In genomic region chr1:247210386-247211117, GRCh38 we compare ENCODE assay signal across 8 cellular contexts. TPM values are rescaled to one million over a fixed set of nuclear protein-coding genes. Genes with fewer than 3 reads are reported as not detected.
DNase-seq lines count a peak whose midpoint lies in the region; ATAC-seq and TF ChIP-seq lines count a peak whose summit lies in the region.

No MANE protein-coding gene starts in this region.

- no peaks in the 10 kb centered on the region for H3K27me3 Mint-ChIP-seq in activated naive CD8-positive, alpha-beta T cell
- peaks cover 17% of the 10 kb centered on the region for H3K27me3 Mint-ChIP-seq in osteocyte (ENCODE audit: unreplicated experiment)

- H3K27ac Mint-ChIP-seq in activated naive CD8-positive, alpha-beta T cell = peak overlapping the region; percentile 92
- H3K27ac Mint-ChIP-seq in osteocyte (ENCODE audit: unreplicated experiment) = peak overlapping the region; percentile 90

- H3K9me3 ChIP-seq in thyroid gland = no peaks in the 10 kb centered on the region

- H3K4me3 ChIP-seq in thyroid gland (replicated peaks in 1 of 3) = peak overlapping the region; percentile 82 to 97 (median 97)

- H3K27ac ChIP-seq in thyroid gland = peak overlapping the region; percentile 65 to 88 (median 67)

- H3K36me3 ChIP-seq in thyroid gland = no peaks in the 10 kb centered on the region

- H3K36me3 Mint-ChIP-seq in activated naive CD8-positive, alpha-beta T cell = peaks cover 19% of the 10 kb centered on the region
- H3K36me3 Mint-ChIP-seq in osteocyte (ENCODE audit: unreplicated experiment) = peaks cover 15% of the 10 kb centered on the region

- peak in 1 of 2 donors; percentile 85 for TF ChIP-seq POLR2A in thyroid gland (IDR thresholded peaks at IDR 0.05)

- peak overlapping the region; percentile 94 for H3K4me3 Mint-ChIP-seq in activated naive CD8-positive, alpha-beta T cell
- peak overlapping the region; percentile 92 for H3K4me3 Mint-ChIP-seq in osteocyte (ENCODE audit: unreplicated experiment)

- peak; percentile 88 for ATAC-seq in HG02623 (IDR thresholded peaks at IDR 0.05; ENCODE audit: unreplicated experiment)
- peak; percentile 100 for ATAC-seq in SK-N-SH treated with all-trans-retinoic acid at 6 μM for 48 hours

- H3K9me3 Mint-ChIP-seq in activated naive CD8-positive, alpha-beta T cell (ENCODE audit: low read depth) = no peaks in the 10 kb centered on the region
- H3K9me3 Mint-ChIP-seq in osteocyte (ENCODE audit: unreplicated experiment) = no peaks in the 10 kb centered on the region

- 0 to 1% methylated on average over 24 to 33 of the region's 49 CpGs for WGBS in thyroid gland, 2 donors

- peaks cover 61% of the 10 kb centered on the region for H3K4me1 Mint-ChIP-seq in activated naive CD8-positive, alpha-beta T cell (ENCODE audit: low read depth)
- peaks cover 40% of the 10 kb centered on the region for H3K4me1 Mint-ChIP-seq in osteocyte (ENCODE audit: unreplicated experiment)

- H3K27me3 ChIP-seq in thyroid gland = no peaks in the 10 kb centered on the region

- DNase-seq in GM10266 (ENCODE audit: extremely low spot score) (peak; percentile 95), NCI-H1092 treated with DMSO at 0.1 percent for 48 hours (lab: John Stamatoyannopoulos, UW) (peak; percentile 97), head of caudate nucleus (peak; percentile 96 to 99 (median 98)), osteocyte (ENCODE audit: extremely low spot score, unreplicated experiment) (peak; percentile 97), thyroid gland (peak; percentile 99)

- intact Hi-C loops in head of caudate nucleus (cut with DNase I) (no loop called here), thyroid gland (cut with DNase I) (no loop called here)

- TF ChIP-seq CTCF in GM10266 (IDR thresholded peaks at IDR 0.05; ENCODE audit: control insufficient read depth, insufficient read depth, low read depth, missing control alignments) (no peak), osteocyte (IDR thresholded peaks at IDR 0.05) (no peak), thyroid gland (IDR thresholded peaks at IDR 0.05) (no peak)

- H3K4me1 ChIP-seq in thyroid gland = peaks cover 9 to 22% of the 10 kb centered on the region in 2 donors

TF ChIP-seq in SK-N-SH treated with all-trans-retinoic acid at 6 μM for 48 hours, 23 proteins besides CTCF, POLR2A, EP300 and RAD21:
- TF ChIP-seq PPARA (CRISPR knock-in tag; IDR thresholded peaks at IDR 0.05; ENCODE audit: borderline replicate concordance) (no peak), ZNF565 (CRISPR knock-in tag; conservative IDR thresholded peaks at IDR 0.05; ENCODE audit: low read depth) (no peak), CSRNP3 (CRISPR knock-in tag; IDR thresholded peaks at IDR 0.05) (no peak), PATZ1 (CRISPR knock-in tag; IDR thresholded peaks at IDR 0.05; ENCODE audit: borderline replicate concordance) (no peak), TSHZ2 (CRISPR knock-in tag; IDR thresholded peaks at IDR 0.05) (no peak), ZNF8 (CRISPR knock-in tag; IDR thresholded peaks at IDR 0.05) (no peak), CSDC2 (CRISPR knock-in tag; IDR thresholded peaks at IDR 0.05) (no peak)

RNA-seq across cellular contexts. Expression of gene ZNF124, which starts 38.7 kb away (rescaled TPM):
- total RNA-seq in osteocyte (19.6 and 22.2 TPM in 2 replicates), thyroid gland (10 to 100 TPM; 47.6 to 75.0 (median 62.4) TPM)

RNA-seq across cellular contexts. Expression of gene VN1R5, which starts 45.3 kb away (rescaled TPM):
- total RNA-seq in osteocyte (not detected in 2 replicates), thyroid gland (not detected)

Comparison
In these comparisons a context has a peak if more than half of its experiments do, and no peak if none do; other contexts are left out.
1. Peak in every context shown above with its lines: DNase-seq, ATAC-seq, H3K4me3 ChIP-seq and H3K27ac ChIP-seq.